21 cellular contexts compared by ENCODE assay signal in the genomic region with DNA sequence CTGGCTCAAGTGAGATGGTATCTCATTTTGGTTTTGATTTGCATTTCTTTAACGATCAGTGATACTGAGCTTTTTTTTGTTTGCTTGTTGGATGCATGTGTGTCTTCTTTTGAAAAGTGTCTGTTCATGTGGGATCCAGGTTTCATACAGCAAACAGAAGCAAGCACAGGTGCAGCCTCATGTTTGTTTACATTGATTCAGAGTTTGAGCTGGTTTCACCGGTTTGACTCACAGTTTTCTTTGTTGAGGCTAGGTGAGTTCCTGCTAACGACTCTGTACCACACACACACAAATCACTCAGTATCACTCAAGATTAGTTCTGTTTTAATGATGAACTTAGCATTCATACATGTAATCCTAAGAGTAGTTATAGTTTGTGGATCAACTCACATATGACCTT. TPM values are rescaled to one million over a fixed set of nuclear protein-coding genes. Genes with fewer than 3 reads are reported as not detected.
"Had no signal": no experiment of that assay in that cellular context is flagged by ENCODE, and none has a peak within 500 bp of the region (broad histone marks: within the 10 kb centered on the region; RNA-seq: fewer than 3 reads in every experiment).

No MANE protein-coding gene starts in this region.

- H3K4me3 ChIP-seq: breast epithelium, dorsolateral prefrontal cortex, esophagus squamous epithelium, heart right ventricle, stomach, thoracic aorta had no signal

- H3K9me3 ChIP-seq: breast epithelium, esophagus squamous epithelium, thoracic aorta had no signal

- H3K36me3 Mint-ChIP-seq: activated naive CD8-positive, alpha-beta T cell treated with anti-CD3 and anti-CD28 coated beads, Interleukin-2, amount 10 ng/mL, durations not matched to agents 7 days and 5 days had no signal

- H3K4me3 Mint-ChIP-seq: activated CD8-positive, alpha-beta memory T cell treated with anti-CD3 and anti-CD28 coated beads, Interleukin-2, amount 10 ng/mL, durations not matched to agents 7 days and 5 days; activated naive CD8-positive, alpha-beta T cell treated with anti-CD3 and anti-CD28 coated beads, Interleukin-2, amount 10 ng/mL, durations not matched to agents 7 days and 5 days; activated T-cell treated with anti-CD3 and anti-CD28 coated beads, Interleukin-2, amount 50 U/mL, for 24 hours; nephron progenitor cell; T-helper 2 cell treated with Interferon-gamma antibody and Interleukin-4, amounts not matched to agents 5 μg/mL and 100 μg/mL, for 36 hours had no signal

- H3K27me3 ChIP-seq: breast epithelium, esophagus squamous epithelium, heart right ventricle had no signal

- H3K4me1 Mint-ChIP-seq: activated CD8-positive, alpha-beta memory T cell treated with anti-CD3 and anti-CD28 coated beads, Interleukin-2, amount 10 ng/mL, durations not matched to agents 7 days and 5 days; activated naive CD8-positive, alpha-beta T cell treated with anti-CD3 and anti-CD28 coated beads, Interleukin-2, amount 10 ng/mL, durations not matched to agents 7 days and 5 days; nephron progenitor cell had no signal

- H3K27ac Mint-ChIP-seq: activated CD8-positive, alpha-beta memory T cell treated with anti-CD3 and anti-CD28 coated beads, Interleukin-2, amount 10 ng/mL, durations not matched to agents 7 days and 5 days; activated naive CD8-positive, alpha-beta T cell treated with anti-CD3 and anti-CD28 coated beads, Interleukin-2, amount 10 ng/mL, durations not matched to agents 7 days and 5 days; activated T-cell treated with anti-CD3 and anti-CD28 coated beads, Interleukin-2, amount 50 U/mL, for 24 hours; nephron progenitor cell; T-helper 2 cell treated with Interferon-gamma antibody and Interleukin-4, amounts not matched to agents 5 μg/mL and 100 μg/mL, for 36 hours had no signal

- H3K9me3 Mint-ChIP-seq: activated T-cell treated with anti-CD3 and anti-CD28 coated beads, Interleukin-2, amount 50 U/mL, for 24 hours; nephron progenitor cell; T-helper 2 cell treated with Interferon-gamma antibody and Interleukin-4, amounts not matched to agents 5 μg/mL and 100 μg/mL, for 36 hours had no signal

- H3K27ac ChIP-seq: breast epithelium, dorsolateral prefrontal cortex, heart right ventricle, stomach, thoracic aorta had no signal

- DNase-seq: activated CD4-positive, alpha-beta T cell treated with anti-CD3 and anti-CD28 coated beads for 1 hour; activated CD4-positive, alpha-beta T cell treated with anti-CD3 and anti-CD28 coated beads, Interleukin-2, amount 50 U/mL, for 48 hours; activated CD8-positive, alpha-beta memory T cell treated with anti-CD3 and anti-CD28 coated beads, Interleukin-2, amount 10 ng/mL, durations not matched to agents 7 days and 5 days; activated naive CD8-positive, alpha-beta T cell treated with anti-CD3 and anti-CD28 coated beads, Interleukin-2, amount 10 ng/mL, durations not matched to agents 7 days and 5 days; activated T-cell treated with anti-CD3 and anti-CD28 coated beads, Interleukin-2, amount 50 U/mL, for 24 hours; anterior cingulate cortex; dorsolateral prefrontal cortex; esophagus squamous epithelium; foreskin fibroblast; heart right ventricle; left ventricle myocardium superior; mesendoderm; nephron progenitor cell; stimulated activated CD4-positive, alpha-beta T cell treated with anti-CD3 and anti-CD28 coated beads, Interleukin-4, amount 100 ng/mL, for 4 hours; stomach had no signal

- ATAC-seq: activated CD8-positive, alpha-beta memory T cell treated with anti-CD3 and anti-CD28 coated beads, Interleukin-2, amount 10 ng/mL, durations not matched to agents 7 days and 5 days; heart right ventricle; left ventricle myocardium superior had no signal

- H3K36me3 ChIP-seq: breast epithelium, esophagus squamous epithelium, heart right ventricle, stomach, thoracic aorta had no signal

- H3K4me1 ChIP-seq: breast epithelium, heart right ventricle, stomach had no signal

RNA-seq across cellular contexts. Expression of a gene that starts 3.7 kb away (rescaled TPM):
- total RNA-seq: activated CD8-positive, alpha-beta memory T cell treated with anti-CD3 and anti-CD28 coated beads, Interleukin-2, amount 10 ng/mL, durations not matched to agents 7 days and 5 days; activated naive CD8-positive, alpha-beta T cell treated with anti-CD3 and anti-CD28 coated beads, Interleukin-2, amount 10 ng/mL, durations not matched to agents 7 days and 5 days; breast epithelium; dorsolateral prefrontal cortex; esophagus squamous epithelium; heart right ventricle; left ventricle myocardium superior; omental fat pad; stomach; thoracic aorta; urinary bladder had no signal
- polyA plus RNA-seq: heart right ventricle, keratinocyte, stomach, urinary bladder had no signal

RNA-seq across cellular contexts. Expression of a gene that starts 22.6 kb away (rescaled TPM):
- total RNA-seq: activated CD8-positive, alpha-beta memory T cell treated with anti-CD3 and anti-CD28 coated beads, Interleukin-2, amount 10 ng/mL, durations not matched to agents 7 days and 5 days; activated naive CD8-positive, alpha-beta T cell treated with anti-CD3 and anti-CD28 coated beads, Interleukin-2, amount 10 ng/mL, durations not matched to agents 7 days and 5 days; breast epithelium; dorsolateral prefrontal cortex; esophagus squamous epithelium; heart right ventricle; left ventricle myocardium superior; omental fat pad; stomach; thoracic aorta; urinary bladder had no signal
- polyA plus RNA-seq: heart right ventricle, keratinocyte, stomach, urinary bladder had no signal

RNA-seq across cellular contexts. Expression of a gene that starts 42.5 kb away (rescaled TPM):
- total RNA-seq: activated CD8-positive, alpha-beta memory T cell treated with anti-CD3 and anti-CD28 coated beads, Interleukin-2, amount 10 ng/mL, durations not matched to agents 7 days and 5 days; breast epithelium; dorsolateral prefrontal cortex; esophagus squamous epithelium; left ventricle myocardium superior; omental fat pad; stomach; thoracic aorta; urinary bladder had no signal
- polyA plus RNA-seq: heart right ventricle, keratinocyte, stomach, urinary bladder had no signal

RNA-seq across cellular contexts. Expression of a gene that starts 51.2 kb away (rescaled TPM):
- total RNA-seq: activated CD8-positive, alpha-beta memory T cell treated with anti-CD3 and anti-CD28 coated beads, Interleukin-2, amount 10 ng/mL, durations not matched to agents 7 days and 5 days; activated naive CD8-positive, alpha-beta T cell treated with anti-CD3 and anti-CD28 coated beads, Interleukin-2, amount 10 ng/mL, durations not matched to agents 7 days and 5 days; breast epithelium; dorsolateral prefrontal cortex; esophagus squamous epithelium; heart right ventricle; left ventricle myocardium superior; omental fat pad; stomach; thoracic aorta; urinary bladder had no signal
- polyA plus RNA-seq: heart right ventricle, keratinocyte, stomach, urinary bladder had no signal
